Comparison of ENCODE assay signal across 27 cellular contexts in the genomic region with DNA sequence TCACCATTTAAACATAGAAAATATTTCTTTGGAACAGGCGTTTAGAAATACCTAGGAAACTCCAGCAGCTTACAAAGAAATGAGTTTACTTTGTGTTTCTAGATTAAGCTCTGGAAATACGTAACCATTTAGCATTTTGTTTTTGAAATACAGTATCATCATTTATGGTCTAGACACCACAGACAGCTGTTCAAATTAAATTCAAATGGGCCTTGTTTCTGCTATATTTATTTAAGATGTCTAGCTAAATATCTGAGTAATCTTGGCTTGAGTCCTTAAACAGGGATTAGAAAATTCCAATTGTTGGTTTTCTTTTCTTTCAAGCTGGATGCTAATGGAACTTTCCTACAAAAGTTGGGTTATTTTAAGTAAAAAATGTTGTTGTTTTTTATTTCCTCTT.
A peak's percentile ranks its signal among the peaks of the same experiment; 100 is the strongest.
DNase-seq lines count a peak whose midpoint lies in the region; ATAC-seq and TF ChIP-seq lines count a peak whose summit lies in the region.
"Had no signal": no experiment of that assay in that cellular context is flagged by ENCODE, and none has a peak within 500 bp of the region (broad histone marks: within the 10 kb centered on the region; RNA-seq: fewer than 3 reads in every experiment).

No MANE protein-coding gene starts in this region.

- H3K4me1 ChIP-seq in GM23248 (ENCODE audit: insufficient read depth) (peaks cover 31% of the 10 kb centered on the region), adipocyte (ENCODE audit: control insufficient read depth, insufficient read depth, low read length) (peaks cover 32% of the 10 kb centered on the region), smooth muscle cell (ENCODE audit: low read depth) (no peaks in the 10 kb centered on the region)
- H3K4me1 ChIP-seq: BLaER1, Caco-2, lower lobe of right lung, stomach, transverse colon had no signal

- DNase-seq in GM23248 (peak; percentile 56), adipocyte (ENCODE audit: low read depth) (peak; percentile 76), fibroblast of peridontal ligament (ENCODE audit: extremely low read depth) (peak; percentile 78), smooth muscle cell (lab: John Stamatoyannopoulos, UW; ENCODE audit: unreplicated experiment) (no peak)
- no peak for DNase-seq in activated T-cell treated with anti-CD3 and anti-CD28 coated beads, Interleukin-2, amount 50 U/mL, for 72 hours
- DNase-seq: activated CD4-positive, alpha-beta memory T cell treated with anti-CD3 and anti-CD28 coated beads for 36 hours; activated effector memory CD4-positive, alpha-beta T cell treated with anti-CD3 and anti-CD28 coated beads, Interleukin-2, amount 50 U/mL, for 16 hours; activated naive CD8-positive, alpha-beta T cell treated with anti-CD3 and anti-CD28 coated beads, Interleukin-2, amount 50 U/mL, for 24 hours; Caco-2; cortex of kidney; DMS79 treated with DMSO at 0.1 percent for 48 hours; foreskin melanocyte; hypothalamus; lower lobe of right lung; MG63; NCI-H1417 treated with DMSO at 0.1 percent for 48 hours; occipital lobe; stimulated activated CD4-positive, alpha-beta T cell treated with anti-CD3 and anti-CD28 coated beads, Interleukin-12 subunit alpha, Interleukin-12 subunit beta, amount 100 ng/mL, for 4 hours; stomach; transverse colon had no signal

- H3K9ac ChIP-seq in GM23248 (no peak overlapping the region), adipocyte (ENCODE audit: low read length) (no peak overlapping the region), smooth muscle cell (ENCODE audit: low read depth) (no peak overlapping the region)
- H3K9ac ChIP-seq: BLaER1 had no signal

- H2AFZ ChIP-seq in GM23248 (peak overlapping the region; percentile 4; the same call in 1 of the 2 replicates), smooth muscle cell (ENCODE audit: low read depth) (peak overlapping the region; percentile 18)

- H3K27me3 Mint-ChIP-seq in activated T-cell treated with anti-CD3 and anti-CD28 coated beads, Interleukin-2, amount 50 U/mL, for 72 hours (ENCODE audit: low read depth): no peaks in the 10 kb centered on the region
- H3K27me3 Mint-ChIP-seq: activated CD4-positive, alpha-beta memory T cell treated with anti-CD3 and anti-CD28 coated beads for 36 hours; activated naive CD8-positive, alpha-beta T cell treated with anti-CD3 and anti-CD28 coated beads, Interleukin-2, amount 50 U/mL, for 24 hours; IgD-negative memory B cell had no signal

- no peak overlapping the region; the same call in 1 of the 2 replicates for H3K4me3 ChIP-seq in GM23248
- no peak overlapping the region for H3K4me3 ChIP-seq in adipocyte (ENCODE audit: low read length)
- H3K4me3 ChIP-seq in smooth muscle cell: no peak overlapping the region
- H3K4me3 ChIP-seq: BLaER1, lower lobe of right lung, MG63, SK-N-MC, stomach, transverse colon had no signal

- H3K36me3 ChIP-seq in GM23248 (ENCODE audit: low read depth) (no peaks in the 10 kb centered on the region), adipocyte (ENCODE audit: control insufficient read depth, insufficient read depth, low read length, severe bottlenecking) (no peaks in the 10 kb centered on the region), smooth muscle cell (ENCODE audit: low read depth) (no peaks in the 10 kb centered on the region)
- H3K36me3 ChIP-seq: BLaER1, lower lobe of right lung, MG63, stomach, transverse colon had no signal

- ATAC-seq in GM21619 (IDR thresholded peaks at IDR 0.05; ENCODE audit: unreplicated experiment) (no peak), HG03175 (IDR thresholded peaks at IDR 0.05; ENCODE audit: unreplicated experiment) (no peak)
- no peak for ATAC-seq in activated T-cell treated with anti-CD3 and anti-CD28 coated beads, Interleukin-2, amount 50 U/mL, for 72 hours (replicated peaks in 1 of 2)
- ATAC-seq: activated naive CD8-positive, alpha-beta T cell treated with anti-CD3 and anti-CD28 coated beads, Interleukin-2, amount 50 U/mL, for 24 hours; lower lobe of right lung; Panc1; WTC11 had no signal

- H3K9me3 ChIP-seq in GM23248 (ENCODE audit: low read depth): no peaks in the 10 kb centered on the region
- H3K9me3 ChIP-seq in adipocyte (ENCODE audit: control insufficient read depth, low read length): no peaks in the 10 kb centered on the region
- no peaks in the 10 kb centered on the region for H3K9me3 ChIP-seq in smooth muscle cell (replicated peaks; ENCODE audit: low read depth)
- H3K9me3 ChIP-seq: BLaER1, Caco-2, lower lobe of right lung, MG63, stomach, transverse colon had no signal

- H3K27ac ChIP-seq in GM23248 (peak overlapping the region; percentile 30), smooth muscle cell (ENCODE audit: low read depth) (peak overlapping the region; percentile 39)
- H3K27ac ChIP-seq: BLaER1, lower lobe of right lung, SK-N-MC, stomach, transverse colon had no signal

- no peak overlapping the region for H3K4me3 Mint-ChIP-seq in activated T-cell treated with anti-CD3 and anti-CD28 coated beads, Interleukin-2, amount 50 U/mL, for 72 hours
- H3K4me3 Mint-ChIP-seq: activated CD4-positive, alpha-beta memory T cell treated with anti-CD3 and anti-CD28 coated beads for 36 hours; activated naive CD8-positive, alpha-beta T cell treated with anti-CD3 and anti-CD28 coated beads, Interleukin-2, amount 50 U/mL, for 24 hours; IgD-negative memory B cell; WTC11 had no signal

- H3K9me2 ChIP-seq in GM23248 (ENCODE audit: insufficient read depth): no peaks in the 10 kb centered on the region

- no peaks in the 10 kb centered on the region for H3K36me3 Mint-ChIP-seq in activated T-cell treated with anti-CD3 and anti-CD28 coated beads, Interleukin-2, amount 50 U/mL, for 72 hours (ENCODE audit: insufficient read depth in 2 of 2)
- H3K36me3 Mint-ChIP-seq: activated CD4-positive, alpha-beta memory T cell treated with anti-CD3 and anti-CD28 coated beads for 36 hours; IgD-negative memory B cell; WTC11 had no signal

- no peak for TF ChIP-seq CTCF in smooth muscle cell (IDR thresholded peaks at IDR 0.05; ENCODE audit: borderline replicate concordance, insufficient read depth, poor library complexity, severe bottlenecking)

- no peaks in the 10 kb centered on the region for H3K4me1 Mint-ChIP-seq in activated T-cell treated with anti-CD3 and anti-CD28 coated beads, Interleukin-2, amount 50 U/mL, for 72 hours (ENCODE audit: low read depth)
- H3K4me1 Mint-ChIP-seq: activated naive CD8-positive, alpha-beta T cell treated with anti-CD3 and anti-CD28 coated beads, Interleukin-2, amount 50 U/mL, for 24 hours; IgD-negative memory B cell; WTC11 had no signal

- H4K20me1 ChIP-seq in GM23248 (ENCODE audit: insufficient read depth) (no peaks in the 10 kb centered on the region), smooth muscle cell (ENCODE audit: low read depth) (no peaks in the 10 kb centered on the region)
- H4K20me1 ChIP-seq: BLaER1 had no signal

- in situ Hi-C loops in GM23248 (cut with MboI): no loop called here

- H3K4me2 ChIP-seq in GM23248 (ENCODE audit: unreplicated experiment) (peak overlapping the region; percentile 65), smooth muscle cell (no peak overlapping the region)
- H3K4me2 ChIP-seq: BLaER1 had no signal

- no peak overlapping the region for H3K27ac Mint-ChIP-seq in activated T-cell treated with anti-CD3 and anti-CD28 coated beads, Interleukin-2, amount 50 U/mL, for 72 hours
- H3K27ac Mint-ChIP-seq: activated CD4-positive, alpha-beta memory T cell treated with anti-CD3 and anti-CD28 coated beads for 36 hours; activated naive CD8-positive, alpha-beta T cell treated with anti-CD3 and anti-CD28 coated beads, Interleukin-2, amount 50 U/mL, for 24 hours; IgD-negative memory B cell; WTC11 had no signal

- WGBS in GM23248 (ENCODE audit: low coverage in 1 of 2, low lambda C conversion rate in 2 of 2, missing lambda C conversion rate in 2 of 2), 2 experiments: 5 to 12% methylated on average over 2 of the region's 2 CpGs
- 61% methylated on average over 2 of the region's 2 CpGs for WGBS in smooth muscle cell (ENCODE audit: low lambda C conversion rate)

- H3K27me3 ChIP-seq in GM23248 (replicated peaks; ENCODE audit: insufficient read depth) (no peaks in the 10 kb centered on the region), adipocyte (replicated peaks; ENCODE audit: control insufficient read depth, insufficient read depth, low read length) (no peaks in the 10 kb centered on the region), smooth muscle cell (ENCODE audit: low read depth) (no peaks in the 10 kb centered on the region)
- H3K27me3 ChIP-seq: BLaER1, MG63, stomach, transverse colon had no signal

- H3F3A ChIP-seq in GM23248 (ENCODE audit: insufficient read depth): peaks cover 27% of the 10 kb centered on the region
- no peaks in the 10 kb centered on the region for H3F3A ChIP-seq in smooth muscle cell (ENCODE audit: low read depth)

- H3K79me2 ChIP-seq in GM23248 (ENCODE audit: insufficient read depth) (no peaks in the 10 kb centered on the region), smooth muscle cell (ENCODE audit: low read depth) (no peaks in the 10 kb centered on the region)

- peaks cover 0 to 3% of the 10 kb centered on the region in 2 donors for H3K9me3 Mint-ChIP-seq in activated T-cell treated with anti-CD3 and anti-CD28 coated beads, Interleukin-2, amount 50 U/mL, for 72 hours
- H3K9me3 Mint-ChIP-seq: activated CD4-positive, alpha-beta memory T cell treated with anti-CD3 and anti-CD28 coated beads for 36 hours; activated naive CD8-positive, alpha-beta T cell treated with anti-CD3 and anti-CD28 coated beads, Interleukin-2, amount 50 U/mL, for 24 hours; IgD-negative memory B cell; WTC11 had no signal

Comparison
In these comparisons a context has a peak if more than half of its experiments do, and no peak if none do; other contexts are left out.
1. DNase-seq: peak in GM23248 (single experiment), adipocyte (single experiment) and fibroblast of peridontal ligament (single experiment); none in smooth muscle cell (single experiment) and activated T-cell treated with anti-CD3 and anti-CD28 coated beads, Interleukin-2, amount 50 U/mL, for 72 hours (0 of 2).